Comparison of ENCODE assay signal across 12 cellular contexts in the genomic region with DNA sequence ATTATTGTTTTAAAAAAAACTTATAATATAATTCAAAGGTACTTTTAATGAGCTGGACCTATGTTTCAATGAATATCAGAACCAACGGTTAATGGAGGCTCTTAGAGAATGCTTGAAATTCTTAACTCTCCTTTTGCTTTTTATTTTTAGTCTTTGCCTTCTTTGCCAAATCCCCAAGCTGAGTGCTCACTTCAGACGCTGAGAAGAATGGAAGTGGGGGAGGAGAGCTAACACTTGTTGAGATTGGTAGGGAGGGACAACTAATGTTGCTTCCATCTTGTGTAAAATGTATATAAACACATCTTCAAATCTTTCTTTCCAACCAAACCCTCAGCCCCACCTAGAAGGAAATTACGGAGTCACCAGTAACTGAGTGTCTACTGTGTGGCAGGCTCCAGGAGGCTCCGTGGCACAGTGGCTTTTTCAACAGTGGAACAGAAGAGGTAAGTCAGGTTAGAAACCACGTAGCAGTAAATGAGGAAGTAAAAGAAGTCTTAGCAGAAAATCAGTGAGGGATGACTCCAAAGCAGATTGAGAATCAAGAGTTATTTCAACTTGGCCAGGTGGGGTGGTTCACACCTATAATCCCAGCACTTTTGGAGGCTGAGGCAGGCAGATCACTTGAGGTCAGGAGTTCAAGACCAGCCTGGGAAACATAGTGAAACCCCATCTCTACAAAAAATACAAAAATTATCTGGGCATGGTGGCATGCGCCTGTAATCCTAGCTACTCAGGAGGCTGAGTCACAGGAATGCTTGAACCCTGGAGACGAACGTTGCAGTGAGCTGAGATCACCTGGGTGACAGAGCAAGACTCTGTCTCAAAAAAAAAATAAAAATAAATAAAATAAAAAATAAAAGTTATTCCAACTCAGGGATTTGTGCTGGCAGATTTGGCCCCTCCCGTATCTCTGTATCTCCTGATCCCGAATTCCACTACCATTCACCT. TPM values are rescaled to one million over a fixed set of nuclear protein-coding genes. Genes with fewer than 3 reads are reported as not detected.
DNase-seq lines count a peak whose midpoint lies in the region; ATAC-seq, FAIRE-seq and TF ChIP-seq lines count a peak whose summit lies in the region.
"Had no signal": no experiment of that assay in that cellular context is flagged by ENCODE, and none has a peak within 500 bp of the region (broad histone marks: within the 10 kb centered on the region; RNA-seq: fewer than 3 reads in every experiment).

No MANE protein-coding gene starts in this region.

- H3K27ac Mint-ChIP-seq in activated CD4-positive, alpha-beta T cell treated with anti-CD3 and anti-CD28 coated beads for 36 hours, result no peak overlapping the region
- H3K27ac Mint-ChIP-seq: endodermal cell had no signal

- no peak overlapping the region for H4K91ac ChIP-seq in IMR-90 (ENCODE audit: insufficient read depth, low read depth, low read length)

- no peaks in the 10 kb centered on the region for H3K36me3 Mint-ChIP-seq in activated CD4-positive, alpha-beta T cell treated with anti-CD3 and anti-CD28 coated beads for 36 hours (ENCODE audit: low read depth)
- H3K36me3 Mint-ChIP-seq: activated naive CD4-positive, alpha-beta T cell treated with anti-CD3 and anti-CD28 coated beads, Interleukin-2, amount 50 U/mL, for 72 hours had no signal

- no peaks in the 10 kb centered on the region for H3K9me3 Mint-ChIP-seq in activated CD4-positive, alpha-beta T cell treated with anti-CD3 and anti-CD28 coated beads for 36 hours (ENCODE audit: low read depth)
- H3K9me3 Mint-ChIP-seq: activated naive CD4-positive, alpha-beta T cell treated with anti-CD3 and anti-CD28 coated beads, Interleukin-2, amount 50 U/mL, for 72 hours; endodermal cell had no signal

- dilution Hi-C loops in IMR-90 (cut with HindIII; ENCODE audit: low sequenced_read_pairs, unreplicated experiment), result no loop called here

- no peak overlapping the region for H3K56ac ChIP-seq in IMR-90 (ENCODE audit: extremely low read depth, insufficient read depth, low read length)

- WGBS in IMR-90 (ENCODE audit: extremely low coverage in 2 of 2, insufficient read length in 1 of 2), 2 experiments, result no CpG with 5 or more reads among the region's 10 CpGs

- TF ChIP-seq CTCF in IMR-90 (conservative IDR thresholded peaks at IDR 0.05; ENCODE audit: low read depth, low read length) (no peak), lower lobe of right lung (IDR thresholded peaks at IDR 0.05) (no peak)

- CTCF ChIA-PET in IMR-90 (lab: Yijun Ruan, JAX), result no interaction called here
- CTCF ChIA-PET in activated CD4-positive, alpha-beta T cell treated with anti-CD3 and anti-CD28 coated beads for 36 hours (lab: Charles Lee), result no interaction called here

- peak overlapping the region; percentile 32; the same call in 1 of the 2 replicates for H2BK20ac ChIP-seq in IMR-90 (ENCODE audit: low read depth, low read length)

- H3K27me3 ChIP-seq in IMR-90 (ENCODE audit: control insufficient read depth, insufficient read depth, low read length), result no peaks in the 10 kb centered on the region
- H3K27me3 ChIP-seq in lower lobe of right lung (ENCODE audit: low read depth), result no peaks in the 10 kb centered on the region
- H3K27me3 ChIP-seq: vagina had no signal

- H3K4me3 ChIP-seq in IMR-90 (ENCODE audit: insufficient read depth, low read depth, low read length), result no peak overlapping the region
- no peak overlapping the region for H3K4me3 ChIP-seq in lower lobe of right lung
- H3K4me3 ChIP-seq: vagina had no signal

- BruUV-seq in IMR-90 (replicated peaks; lab: Mats Ljungman, UMichigan), result no TSS peak

- H3K79me1 ChIP-seq in IMR-90 (ENCODE audit: low read depth in 1 of 2, low read length in 2 of 2), result no peaks in the 10 kb centered on the region; a peak in 1 of 4 replicates

- H2AK5ac ChIP-seq in IMR-90 (ENCODE audit: low read depth, low read length), result peak overlapping the region; percentile 14; the same call in 1 of the 2 replicates

- H3K14ac ChIP-seq in IMR-90 (replicated peaks; ENCODE audit: low read depth, low read length), result no peak overlapping the region

- intact Hi-C loops in IMR-90 (cut with micrococcal nuclease) (loop anchor here (10.0 kb wide), 1 partner anchor 590 kb away; no protein-coding TSS in a partner anchor), lower lobe of right lung (cut with DNase I) (no loop called here)
- intact Hi-C loops in activated CD4-positive, alpha-beta T cell treated with anti-CD3 and anti-CD28 coated beads for 36 hours (cut with DNase I, micrococcal nuclease), result no loop called here

- H4K5ac ChIP-seq in IMR-90 (ENCODE audit: low read depth, low read length), result no peak overlapping the region; the same call in 1 of the 2 replicates

- H4K20me1 ChIP-seq in IMR-90 (ENCODE audit: insufficient read depth, low read length), result no peaks in the 10 kb centered on the region

- no peak overlapping the region for H2AFZ ChIP-seq in IMR-90 (replicated peaks; ENCODE audit: low read length, poor library complexity)

- H2AK9ac ChIP-seq in IMR-90 (replicated peaks; ENCODE audit: low read depth, low read length, poor library complexity), result peak overlapping the region; percentile 37

- H3K4ac ChIP-seq in IMR-90 (ENCODE audit: low read depth, low read length), result peak overlapping the region; percentile 58; the same call in 1 of the 2 replicates

- peak overlapping the region; percentile 35; the same call in 2 of the 3 replicates for H2BK15ac ChIP-seq in IMR-90 (ENCODE audit: low read depth, low read length)

- ATAC-seq in GM21723 (IDR thresholded peaks at IDR 0.05; ENCODE audit: unreplicated experiment) (peak; percentile 87), IMR-90 (ENCODE audit: low read depth) (no peak), lower lobe of right lung (peak; percentile 55 to 84), HG02642 (IDR thresholded peaks at IDR 0.05; ENCODE audit: poor library complexity, unreplicated experiment) (no peak)
- ATAC-seq in activated CD4-positive, alpha-beta T cell treated with anti-CD3 and anti-CD28 coated beads for 36 hours, result no peak
- ATAC-seq: activated naive CD4-positive, alpha-beta T cell treated with anti-CD3 and anti-CD28 coated beads, Interleukin-2, amount 50 U/mL, for 72 hours had no signal

- DNase-seq in GM18507 (ENCODE audit: extremely low spot score, insufficient read length, low read depth), result no peak
- DNase-seq in IMR-90, result no peak
- no peak for DNase-seq in lower lobe of right lung
- DNase-seq in activated CD4-positive, alpha-beta T cell treated with anti-CD3 and anti-CD28 coated beads for 36 hours, result no peak
- DNase-seq in AG20443 (ENCODE audit: low spot score), result no peak
- DNase-seq in activated CD4-positive, CD25-positive, alpha-beta regulatory T cell (lab: John Stamatoyannopoulos, UW), result no peak
- DNase-seq: endodermal cell, NCI-H1417 had no signal

- no peaks in the 10 kb centered on the region for H3K9me3 ChIP-seq in IMR-90 (ENCODE audit: control insufficient read depth, insufficient read depth, low read length)
- H3K9me3 ChIP-seq in lower lobe of right lung, result no peaks in the 10 kb centered on the region
- H3K9me3 ChIP-seq: vagina had no signal

- peaks cover 29% of the 10 kb centered on the region for H3K4me1 Mint-ChIP-seq in activated CD4-positive, alpha-beta T cell treated with anti-CD3 and anti-CD28 coated beads for 36 hours

- peak overlapping the region; percentile 20; the same call in 1 of the 2 replicates for H3K18ac ChIP-seq in IMR-90 (ENCODE audit: low read depth, low read length)

- no peak overlapping the region for H3K4me2 ChIP-seq in IMR-90 (ENCODE audit: low read depth, low read length)

- no peak for TF ChIP-seq RAD21 in IMR-90 (IDR thresholded peaks at IDR 0.05; ENCODE audit: low read length)

- no peaks in the 10 kb centered on the region for H3K27me3 Mint-ChIP-seq in activated CD4-positive, alpha-beta T cell treated with anti-CD3 and anti-CD28 coated beads for 36 hours

- TF ChIP-seq POLR2A in IMR-90 (IDR thresholded peaks at IDR 0.05; ENCODE audit: low read depth, low read length), result no peak

- peaks cover 16% of the 10 kb centered on the region for H3K9me1 ChIP-seq in IMR-90 (ENCODE audit: insufficient read depth, low read length)

- no peaks in the 10 kb centered on the region for H3K36me3 ChIP-seq in IMR-90 (ENCODE audit: control insufficient read depth, insufficient read depth, low read length)
- no peaks in the 10 kb centered on the region for H3K36me3 ChIP-seq in lower lobe of right lung
- H3K36me3 ChIP-seq: vagina had no signal

- in situ Hi-C loops in IMR-90 (cut with MboI; ENCODE audit: low sequenced_read_pairs), result loop anchor here (25.0 kb wide), 1 partner anchor 578 kb away; no protein-coding TSS in a partner anchor

- H3K23ac ChIP-seq in IMR-90 (ENCODE audit: low read depth, low read length), result no peak overlapping the region

- H2BK5ac ChIP-seq in IMR-90 (ENCODE audit: low read depth, low read length, poor library complexity, severe bottlenecking), result peak overlapping the region; percentile 6

- H2BK120ac ChIP-seq in IMR-90 (ENCODE audit: low read depth, low read length), result peak overlapping the region; percentile 7

- peaks cover 14% of the 10 kb centered on the region for H3K4me1 ChIP-seq in IMR-90 (ENCODE audit: control insufficient read depth, insufficient read depth, low read length)
- H3K4me1 ChIP-seq in lower lobe of right lung, result no peaks in the 10 kb centered on the region
- H3K4me1 ChIP-seq: vagina had no signal

- no peak overlapping the region for H4K8ac ChIP-seq in IMR-90 (ENCODE audit: low read depth in 2 of 2, low read length in 2 of 2)

- H3K27ac ChIP-seq in IMR-90 (ENCODE audit: insufficient read depth, low read length), result no peak overlapping the region
- H3K27ac ChIP-seq in lower lobe of right lung, result no peak overlapping the region
- H3K27ac ChIP-seq: vagina had no signal

- H3K4me3 Mint-ChIP-seq in activated CD4-positive, alpha-beta T cell treated with anti-CD3 and anti-CD28 coated beads for 36 hours, result no peak overlapping the region
- H3K4me3 Mint-ChIP-seq: endodermal cell had no signal

- no peak overlapping the region for H3K9ac ChIP-seq in IMR-90 (ENCODE audit: low read depth, low read length)

- FAIRE-seq in GM18507 (lab: Jason Lieb, UNC), result peak; percentile 70

- POLR2A ChIA-PET in IMR-90 (lab: Charles Lee; ENCODE audit: unreplicated experiment), result interaction anchor here (1.0 kb wide), 1 partner anchor 45 kb away, joined by 12 read pairs; the partner anchor contains the start of gene CREB1
- POLR2A ChIA-PET in activated CD4-positive, alpha-beta T cell treated with anti-CD3 and anti-CD28 coated beads for 36 hours (lab: Charles Lee), result interaction anchor here (0.7 kb wide), 1 partner anchor 346 kb away, joined by 4 read pairs; no protein-coding TSS in a partner anchor

TF ChIP-seq in IMR-90, 13 proteins besides CTCF, POLR2A, EP300 and RAD21 (continues in another document):
- no peak for TF ChIP-seq CHD1 (IDR thresholded peaks at IDR 0.05; ENCODE audit: low read depth, low read length)
- TF ChIP-seq MAZ (IDR thresholded peaks at IDR 0.05; ENCODE audit: borderline replicate concordance, low read depth, low read length), result no peak

RNA-seq across cellular contexts. Expression of gene CREB1, which starts 45.0 kb away (rescaled TPM):
- total RNA-seq in IMR-90 (2012; rRNA removed), result 71.9 and 94.5 TPM in 2 replicates
- polyA plus RNA-seq in IMR-90 (2012; rRNA removed), result 22.4 and 25.6 TPM in 2 replicates
- 3.7 and 7.5 TPM in 2 replicates for polyA plus RNA-seq in IMR-90 (2012; cell fraction: cytosol; rRNA removed)
- 5.5 and 24.0 TPM in 2 replicates for polyA plus RNA-seq in IMR-90 (2012; cell fraction: nucleus; rRNA removed; ENCODE audit: low replicate concordance)
- total RNA-seq in lower lobe of right lung, result 71.3 TPM
- 100 to 1,000 TPM in 1 of 2 experiments, 10 to 100 TPM in 1; 85.4 to 136 TPM for total RNA-seq in activated CD4-positive, alpha-beta T cell treated with anti-CD3 and anti-CD28 coated beads for 36 hours

Comparison
In these comparisons a context has a peak if more than half of its experiments do, and no peak if none do; other contexts are left out.
1. ATAC-seq: peak in GM21723 (single experiment) and lower lobe of right lung (2 of 2); none in IMR-90 (single experiment), activated CD4-positive, alpha-beta T cell treated with anti-CD3 and anti-CD28 coated beads for 36 hours (single experiment) and HG02642 (single experiment).